In genomic region chr2:174339571-174339966, GRCh38 we compare ENCODE assay signal across 19 cellular contexts. TPM values are rescaled to one million over a fixed set of nuclear protein-coding genes. Genes with fewer than 3 reads are reported as not detected.
DNase-seq lines count a peak whose midpoint lies in the region; ATAC-seq, FAIRE-seq and TF ChIP-seq lines count a peak whose summit lies in the region.
"Had no signal": no experiment of that assay in that cellular context is flagged by ENCODE, and none has a peak within 500 bp of the region (broad histone marks: within the 10 kb centered on the region; RNA-seq: fewer than 3 reads in every experiment).

No MANE protein-coding gene starts in this region.

- H3K9me3 ChIP-seq in HEK293 (ENCODE audit: control insufficient read depth, insufficient read depth, low read depth, low read length) (no peaks in the 10 kb centered on the region), K562 (replicated peaks; ENCODE audit: control insufficient read depth, insufficient read depth, low read depth, low read length) (no peaks in the 10 kb centered on the region)
- H3K9me3 ChIP-seq in naive thymus-derived CD4-positive, alpha-beta T cell (ENCODE audit: control insufficient read depth in 2 of 3, low read length in 3 of 3), result no peaks in the 10 kb centered on the region
- H3K9me3 ChIP-seq: neutrophil had no signal

- no peak overlapping the region for H2AFZ ChIP-seq in K562 (ENCODE audit: low read depth, low read length)

- POLR2A ChIA-PET in HEK293 (lab: Yijun Ruan, JAX), result interaction anchor here (1.2 kb wide), 1 partner anchor 374 kb away, joined by 3 read pairs; no protein-coding TSS in a partner anchor
- POLR2A ChIA-PET in K562 (lab: Yijun Ruan, JAX), result no interaction called here
- POLR2A ChIA-PET in naive thymus-derived CD4-positive, alpha-beta T cell (lab: Charles Lee), result no interaction called here

- H3K36me3 Mint-ChIP-seq in naive thymus-derived CD4-positive, alpha-beta T cell, result peaks cover 0 to 4% (median 0%) of the 10 kb centered on the region in 5 donors
- H3K36me3 Mint-ChIP-seq in activated T-helper 17 cell treated with anti-CD3 and anti-CD28 coated beads, Interleukin-2, amount 50 U/mL, for 72 hours (ENCODE audit: low read depth), result peaks cover 23% of the 10 kb centered on the region

- H3K27ac Mint-ChIP-seq in naive thymus-derived CD4-positive, alpha-beta T cell, result peak overlapping the region in 5 of 9 donors; percentile 6 to 62 (median 40)
- no peak overlapping the region for H3K27ac Mint-ChIP-seq in activated T-helper 17 cell treated with anti-CD3 and anti-CD28 coated beads, Interleukin-2, amount 50 U/mL, for 72 hours

- BruUV-seq in K562 (replicated peaks; lab: Mats Ljungman, UMichigan), result no TSS peak

- TF ChIP-seq CTCF in AG10803 (conservative IDR thresholded peaks at IDR 0.05; ENCODE audit: low read length), result no peak
- no peak for TF ChIP-seq CTCF in HEK293 (tag by site-specific recombination; IDR thresholded peaks at IDR 0.05)
- TF ChIP-seq CTCF in K562 (IDR thresholded peaks at IDR 0.05 in 2 of 3, conservative IDR thresholded peaks at IDR 0.05 in 1 of 3; ENCODE audit: insufficient read depth in 2 of 3, low read depth in 1 of 3, low read length in 3 of 3), result no peak

- no peak for TF ChIP-seq POLR2A in K562 (conservative IDR thresholded peaks at IDR 0.05)

- H3K27ac ChIP-seq in HEK293 (ENCODE audit: extremely low read depth, low read depth, low read length) (no peak overlapping the region), K562 (ENCODE audit: extremely low read depth, low read depth, low read length) (no peak overlapping the region)
- no peak overlapping the region for H3K27ac ChIP-seq in naive thymus-derived CD4-positive, alpha-beta T cell (ENCODE audit: low read depth, low read length)
- H3K27ac ChIP-seq: neutrophil had no signal

- no peak for DNase-seq in AG10803 (ENCODE audit: low read depth)
- no peak for DNase-seq in K562 (ENCODE audit: extremely low read depth in 1 of 4, low spot score in 3 of 4)
- DNase-seq in naive thymus-derived CD4-positive, alpha-beta T cell, result no peak
- DNase-seq in NCI-H2107 treated with DMSO at 0.1 percent for 48 hours (lab: John Stamatoyannopoulos, UW; ENCODE audit: unreplicated experiment), result no peak
- DNase-seq in H7, result no peak
- DNase-seq: AML-193; cerebellar nuclear complex; foreskin melanocyte; NCI-H2029 treated with DMSO at 0.1 percent for 48 hours; NCI-H524 treated with DMSO at 0.1 percent for 48 hours; stimulated activated CD4-positive, alpha-beta T cell treated with anti-CD3 and anti-CD28 coated beads, Interleukin-1b, Interleukin-23, amount 100 ng/mL, for 48 hours; substantia nigra had no signal

- H3K36me3 ChIP-seq in HEK293 (ENCODE audit: control insufficient read depth in 2 of 2, insufficient read depth in 1 of 2, low read length in 2 of 2) (no peaks in the 10 kb centered on the region), K562 (ENCODE audit: control insufficient read depth, insufficient read depth, low read length) (no peaks in the 10 kb centered on the region), H7 (replicated peaks; ENCODE audit: control insufficient read depth, insufficient read depth, low read length) (no peaks in the 10 kb centered on the region)
- H3K36me3 ChIP-seq in naive thymus-derived CD4-positive, alpha-beta T cell (ENCODE audit: control insufficient read depth in 2 of 3, insufficient read depth in 3 of 3, low read length in 3 of 3), result no peaks in the 10 kb centered on the region
- H3K36me3 ChIP-seq: neutrophil had no signal

- H3K9me3 Mint-ChIP-seq in naive thymus-derived CD4-positive, alpha-beta T cell, result peaks cover 0 to 16% (median 0%) of the 10 kb centered on the region in 11 donors
- no peaks in the 10 kb centered on the region for H3K9me3 Mint-ChIP-seq in activated T-helper 17 cell treated with anti-CD3 and anti-CD28 coated beads, Interleukin-2, amount 50 U/mL, for 72 hours

- ATAC-seq in K562, result no peak
- ATAC-seq in naive thymus-derived CD4-positive, alpha-beta T cell, result no peak
- ATAC-seq in activated T-helper 17 cell treated with anti-CD3 and anti-CD28 coated beads, Interleukin-2, amount 50 U/mL, for 72 hours (replicated peaks), result no peak

- no peaks in the 10 kb centered on the region for H3K4me1 ChIP-seq in HEK293 (ENCODE audit: control insufficient read depth, insufficient read depth, low read length)
- H3K4me1 ChIP-seq in K562 (replicated peaks in 1 of 2; ENCODE audit: control insufficient read depth in 2 of 2, insufficient read depth in 2 of 2, low read length in 2 of 2), result peaks cover 16 to 60% of the 10 kb centered on the region in 2 experiments; a peak in 3 of 5 replicates
- H3K4me1 ChIP-seq in naive thymus-derived CD4-positive, alpha-beta T cell (ENCODE audit: control insufficient read depth in 2 of 2, insufficient read depth in 2 of 2, low read length in 2 of 2), result peaks cover 34 to 49% of the 10 kb centered on the region in 2 donors

- CTCF ChIA-PET in HEK293 (lab: Yijun Ruan, JAX), result interaction anchor here (0.6 kb wide), 3 partner anchors 192 to 1298 kb away, joined by 3 to 4 read pairs (median 3); no protein-coding TSS in a partner anchor
- CTCF ChIA-PET in K562 (lab: Yijun Ruan, JAX; ENCODE audit: low intra/inter-chr PET ratio), result interaction anchor here (5.2 kb wide), 1 partner anchor 181 kb away, joined by 44 read pairs; no protein-coding TSS in a partner anchor
- CTCF ChIA-PET in naive thymus-derived CD4-positive, alpha-beta T cell (lab: Charles Lee), result interaction anchor here (1.4 to 5.5 kb wide), 3 partner anchors 455 to 1312 kb away, joined by 3 to 58 read pairs (median 17); no protein-coding TSS in a partner anchor

- H3K27me3 ChIP-seq in K562 (ENCODE audit: control insufficient read depth in 2 of 2, insufficient read depth in 2 of 2, low read length in 2 of 2) (peaks cover 10 to 33% of the 10 kb centered on the region in 2 experiments; a peak in 3 of 5 replicates), H7 (ENCODE audit: control insufficient read depth, insufficient read depth, low read length) (peaks cover 99% of the 10 kb centered on the region)
- H3K27me3 ChIP-seq in naive thymus-derived CD4-positive, alpha-beta T cell (ENCODE audit: control insufficient read depth in 2 of 2, insufficient read depth in 2 of 2, low read length in 2 of 2), result peaks cover 56 to 75% of the 10 kb centered on the region in 2 donors

- H3K9ac ChIP-seq in K562 (ENCODE audit: insufficient read depth in 1 of 2, low read depth in 2 of 2, low read length in 2 of 2), result no peak overlapping the region

- no peaks in the 10 kb centered on the region for H3K79me2 ChIP-seq in K562 (ENCODE audit: control insufficient read depth, insufficient read depth, low read length)

- no peaks in the 10 kb centered on the region for H4K20me1 ChIP-seq in K562 (replicated peaks; ENCODE audit: control insufficient read depth, insufficient read depth, low read length)

- no peak for TF ChIP-seq EP300 in K562 (IDR thresholded peaks at IDR 0.05; ENCODE audit: low read length)

- H3K27me3 Mint-ChIP-seq in naive thymus-derived CD4-positive, alpha-beta T cell, result peaks cover 47 to 72% (median 67%) of the 10 kb centered on the region in 5 donors
- peaks cover 49% of the 10 kb centered on the region for H3K27me3 Mint-ChIP-seq in activated T-helper 17 cell treated with anti-CD3 and anti-CD28 coated beads, Interleukin-2, amount 50 U/mL, for 72 hours

- intact Hi-C loops in K562 (cut with micrococcal nuclease), result loop anchor here (5.0 to 10.0 kb wide), 3 partner anchors 92 to 457 kb away; partner anchors contain the start of genes OLA1 and SP3
- intact Hi-C loops in naive thymus-derived CD4-positive, alpha-beta T cell (cut with micrococcal nuclease), result loop anchor here (5.0 to 10.0 kb wide), 4 partner anchors 1738 to 1825 kb away; partner anchors contain the start of genes EVX2 (in 1 of the 2), HOXD8 (in 1 of the 2) and HOXD9 (in 1 of the 2)

- no peak for TF ChIP-seq RAD21 in K562 (CRISPR knock-in tag; conservative IDR thresholded peaks at IDR 0.05 in 1 of 2, IDR thresholded peaks at IDR 0.05 in 1 of 2)

- H3K4me1 Mint-ChIP-seq in naive thymus-derived CD4-positive, alpha-beta T cell, result peaks cover 15 to 62% (median 45%) of the 10 kb centered on the region in 7 donors
- H3K4me1 Mint-ChIP-seq in activated T-helper 17 cell treated with anti-CD3 and anti-CD28 coated beads, Interleukin-2, amount 50 U/mL, for 72 hours, result peaks cover 10% of the 10 kb centered on the region

- H3K4me3 ChIP-seq in AG10803 (ENCODE audit: low read length) (peak overlapping the region; percentile 48), HEK293 (ENCODE audit: low read depth, low read length) (peak overlapping the region; percentile 23; the same call in 1 of the 2 replicates), K562 (no peak overlapping the region), H7 (ENCODE audit: insufficient read depth, low read depth, low read length) (no peak overlapping the region)
- H3K4me3 ChIP-seq in naive thymus-derived CD4-positive, alpha-beta T cell (ENCODE audit: low read length), result no peak overlapping the region

- in situ Hi-C loops in K562 (cut with MboI), result no loop called here

- 57% methylated on average over 5 of the region's 5 CpGs for WGBS in K562 (ENCODE audit: insufficient coverage, low coverage, missing lambda C conversion rate)

- peak overlapping the region in 4 of 10 donors; percentile 11 to 34 (median 16) for H3K4me3 Mint-ChIP-seq in naive thymus-derived CD4-positive, alpha-beta T cell
- no peak overlapping the region for H3K4me3 Mint-ChIP-seq in activated T-helper 17 cell treated with anti-CD3 and anti-CD28 coated beads, Interleukin-2, amount 50 U/mL, for 72 hours

- FAIRE-seq in K562 (lab: Jason Lieb, UNC), result no peak
- FAIRE-seq: D721Med, endometrium had no signal

- H3K9me1 ChIP-seq in K562 (ENCODE audit: control insufficient read depth, insufficient read depth, low read length), result no peaks in the 10 kb centered on the region

- no peak overlapping the region for H3K4me2 ChIP-seq in K562 (ENCODE audit: insufficient read depth, low read length)

RNA-seq across cellular contexts. Expression of gene SP9, which starts 4.8 kb away (rescaled TPM):
- total RNA-seq in K562 (2011; cell fraction: chromatin; rRNA removed; ENCODE audit: low replicate concordance), result 0.67 and 0.83 TPM in 2 replicates
- 0.66 and 0.67 TPM in 2 replicates for total RNA-seq in K562 (2011; cell fraction: nucleolus; rRNA removed)
- total RNA-seq in K562 (2011; cell fraction: nucleoplasm; rRNA removed), result 0.44 and 0.84 TPM in 2 replicates
- 0.05 and 0.41 TPM in 2 replicates for total RNA-seq in K562 (2014; rRNA removed)
- 0.06 TPM in 1 of 2 replicates, not detected in the other for total RNA-seq in K562 (2014; rRNA removed; fragmentation: Illumina TruSeq; extraction: Trizol)
- 0.04 TPM in 1 of 2 replicates, not detected in the other for total RNA-seq in K562 (2015; rRNA removed; fragmentation: Illumina TruSeq; extraction: Trizol)
- total RNA-seq in K562 (2021), result 0.18 and 0.20 TPM in 2 replicates
- 0.15 and 0.23 TPM in 2 replicates for polyA plus RNA-seq in K562 (2011; rRNA removed)
- 0.32 and 0.55 TPM in 2 replicates for polyA plus RNA-seq in K562 (2011; cell fraction: cytosol; rRNA removed)
- 1.1 and 1.2 TPM in 2 replicates for polyA plus RNA-seq in K562 (2011; cell fraction: nucleus; rRNA removed)
- 0.09 and 0.14 TPM in 2 replicates for polyA plus RNA-seq in K562 (2012)
- 0.07 TPM in 2 replicates for polyA plus RNA-seq in K562 (2014; fragmentation: Illumina TruSeq; extraction: Trizol)
- polyA plus RNA-seq in K562 (2014; fragmentation: Nextera tagmentation; extraction: Ambion mirVana), result not detected
- polyA plus RNA-seq in K562 (2014; rRNA removed), result 0.20 and 0.23 TPM in 2 replicates
- 0.12 TPM in 1 of 2 replicates, not detected in the other for polyA minus RNA-seq in K562 (2011; rRNA and poly(A)+ RNA removed)
- 0.29 and 0.82 TPM in 2 replicates for polyA minus RNA-seq in K562 (2011; cell fraction: cytosol; rRNA and poly(A)+ RNA removed)
- 0.81 and 1.9 TPM in 2 replicates for polyA minus RNA-seq in K562 (2011; cell fraction: nucleus; rRNA and poly(A)+ RNA removed)
- total RNA-seq in naive thymus-derived CD4-positive, alpha-beta T cell, result not detected
- polyA plus RNA-seq in naive thymus-derived CD4-positive, alpha-beta T cell, result not detected
- not detected for total RNA-seq in activated T-helper 17 cell treated with anti-CD3 and anti-CD28 coated beads, Interleukin-2, amount 50 U/mL, for 72 hours
- total RNA-seq in H7 (2014; rRNA removed; shearing (Covaris generic)), result 0.10 and 0.15 TPM in 2 replicates
- total RNA-seq: HT1080, liver had no signal
- polyA plus RNA-seq: liver had no signal

RNA-seq across cellular contexts. Expression of gene SCRN3, which starts 56.0 kb away (rescaled TPM):
- 9.2 and 17.7 TPM in 2 replicates for total RNA-seq in K562 (2011; cell fraction: chromatin; rRNA removed; ENCODE audit: low replicate concordance)
- 7.5 and 8.5 TPM in 2 replicates for total RNA-seq in K562 (2011; cell fraction: nucleolus; rRNA removed)
- total RNA-seq in K562 (2011; cell fraction: nucleoplasm; rRNA removed), result 12.6 and 16.1 TPM in 2 replicates
- 14.0 and 21.8 TPM in 2 replicates for total RNA-seq in K562 (2014; rRNA removed)
- 20.6 and 23.5 TPM in 2 replicates for total RNA-seq in K562 (2014; rRNA removed; fragmentation: Illumina TruSeq; extraction: Trizol)
- total RNA-seq in K562 (2015; rRNA removed; fragmentation: Illumina TruSeq; extraction: Trizol), result 20.0 and 20.4 TPM in 2 replicates
- total RNA-seq in K562 (2021), result 15.3 and 20.3 TPM in 2 replicates
- 12.6 and 18.1 TPM in 2 replicates for polyA plus RNA-seq in K562 (2011; rRNA removed)
- 4.9 and 8.2 TPM in 2 replicates for polyA plus RNA-seq in K562 (2011; cell fraction: cytosol; rRNA removed)
- 8.8 TPM in 2 replicates for polyA plus RNA-seq in K562 (2011; cell fraction: nucleus; rRNA removed)
- 17.9 and 21.3 TPM in 2 replicates for polyA plus RNA-seq in K562 (2012)
- polyA plus RNA-seq in K562 (2014; fragmentation: Illumina TruSeq; extraction: Trizol), result 14.2 and 16.9 TPM in 2 replicates
- polyA plus RNA-seq in K562 (2014; fragmentation: Nextera tagmentation; extraction: Ambion mirVana), result 10 to 100 TPM in 1 of 2 experiments, 1 to 10 TPM in 1; 7.7 to 11.0 TPM
- polyA plus RNA-seq in K562 (2014; rRNA removed), result 20.2 and 21.3 TPM in 2 replicates
- polyA minus RNA-seq in K562 (2011; rRNA and poly(A)+ RNA removed), result 20.1 and 22.1 TPM in 2 replicates
- 8.8 and 9.4 TPM in 2 replicates for polyA minus RNA-seq in K562 (2011; cell fraction: cytosol; rRNA and poly(A)+ RNA removed)
- polyA minus RNA-seq in K562 (2011; cell fraction: nucleus; rRNA and poly(A)+ RNA removed), result 10.8 and 18.3 TPM in 2 replicates
- 10 to 100 TPM; 12.3 to 22.1 (median 16.4) TPM for total RNA-seq in naive thymus-derived CD4-positive, alpha-beta T cell
- polyA plus RNA-seq in naive thymus-derived CD4-positive, alpha-beta T cell, result 10 to 100 TPM; 14.0 to 15.4 TPM
- total RNA-seq in activated T-helper 17 cell treated with anti-CD3 and anti-CD28 coated beads, Interleukin-2, amount 50 U/mL, for 72 hours, result 10 to 100 TPM; 12.7 to 22.0 TPM
- 12.1 TPM in 2 replicates for total RNA-seq in H7 (2014; rRNA removed; shearing (Covaris generic))

Comparison
In these comparisons a context has a peak if more than half of its experiments do, and no peak if none do; other contexts are left out.
1. H3K4me3 ChIP-seq: peak in AG10803 (single experiment) and HEK293 (single experiment); none in K562 (single experiment), naive thymus-derived CD4-positive, alpha-beta T cell (single experiment) and H7 (single experiment).